In the genomic region with DNA sequence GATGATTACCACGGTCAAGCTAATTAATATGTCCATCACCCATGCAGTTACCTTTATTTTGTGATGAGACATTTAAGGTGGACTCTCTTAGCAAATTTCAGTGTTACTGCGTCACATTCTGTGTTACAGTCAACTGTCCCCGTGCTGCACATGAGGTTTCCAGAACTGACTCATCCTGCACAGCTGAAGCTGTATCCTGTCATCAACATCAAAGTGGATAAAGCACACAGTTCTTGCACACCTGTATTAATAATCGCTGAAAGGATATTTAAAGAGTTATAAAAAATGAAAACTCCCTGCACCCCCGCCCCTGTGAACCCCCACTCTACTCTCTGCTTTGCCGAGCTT, we compare ENCODE assay signal across 16 cellular contexts. TPM values are rescaled to one million over a fixed set of nuclear protein-coding genes. Genes with fewer than 3 reads are reported as not detected.
A peak's percentile ranks its signal among the peaks of the same experiment; 100 is the strongest.
DNase-seq lines count a peak whose midpoint lies in the region; ATAC-seq and TF ChIP-seq lines count a peak whose summit lies in the region.
"Had no signal": no experiment of that assay in that cellular context is flagged by ENCODE, and none has a peak within 500 bp of the region (broad histone marks: within the 10 kb centered on the region; RNA-seq: fewer than 3 reads in every experiment).

No MANE protein-coding gene starts in this region.

- no peaks in the 10 kb centered on the region for H3K36me3 ChIP-seq in neuron (ENCODE audit: insufficient read depth, low read length)

- H3K27me3 Mint-ChIP-seq in CD4-positive, alpha-beta T cell: peaks cover 49% of the 10 kb centered on the region
- peaks cover 13% of the 10 kb centered on the region for H3K27me3 Mint-ChIP-seq in activated CD4-positive, alpha-beta memory T cell treated with anti-CD3 and anti-CD28 coated beads for 36 hours
- peaks cover 53 to 62% of the 10 kb centered on the region in 2 donors for H3K27me3 Mint-ChIP-seq in stimulated activated naive B cell treated with anti-CD40 and anti-IgM and Interleukin-4, amounts not matched to agents 10 μg/mL and 1 μg/mL and 100 μg/mL, for 72 hours

- POLR2A ChIA-PET in CD4-positive, alpha-beta T cell (lab: Charles Lee): no interaction called here
- POLR2A ChIA-PET in activated CD4-positive, alpha-beta memory T cell treated with anti-CD3 and anti-CD28 coated beads for 36 hours (lab: Charles Lee): no interaction called here

- peaks cover 4% of the 10 kb centered on the region for H3K9me3 ChIP-seq in CD4-positive, alpha-beta T cell (ENCODE audit: control insufficient read depth, low read length)
- no peaks in the 10 kb centered on the region for H3K9me3 ChIP-seq in neuron (ENCODE audit: low read length)

- ATAC-seq in CD4-positive, alpha-beta T cell (ENCODE audit: poor library complexity): peak; percentile 79
- no peak for ATAC-seq in stimulated activated naive B cell treated with anti-CD40 and anti-IgM and Interleukin-4, amounts not matched to agents 10 μg/mL and 1 μg/mL and 100 μg/mL, for 72 hours (replicated peaks)

- H3K4me3 Mint-ChIP-seq in CD4-positive, alpha-beta T cell: no peak overlapping the region
- H3K4me3 Mint-ChIP-seq in activated CD4-positive, alpha-beta memory T cell treated with anti-CD3 and anti-CD28 coated beads for 36 hours: no peak overlapping the region
- H3K4me3 Mint-ChIP-seq in stimulated activated naive B cell treated with anti-CD40 and anti-IgM and Interleukin-4, amounts not matched to agents 10 μg/mL and 1 μg/mL and 100 μg/mL, for 72 hours: no peak overlapping the region
- H3K4me3 Mint-ChIP-seq: memory B cell, nephron progenitor cell had no signal

- no peaks in the 10 kb centered on the region for H3K27me3 ChIP-seq in CD4-positive, alpha-beta T cell (ENCODE audit: control insufficient read depth, insufficient read depth, low read length)
- H3K27me3 ChIP-seq in neuron (ENCODE audit: insufficient read depth, low read length): no peaks in the 10 kb centered on the region

- no peak for TF ChIP-seq CTCF in CD4-positive, alpha-beta T cell (IDR thresholded peaks at IDR 0.05)
- no peak for TF ChIP-seq CTCF in coronary artery (IDR thresholded peaks at IDR 0.05)

- H3K4me3 ChIP-seq in neuron (ENCODE audit: low read length) (no peak overlapping the region), coronary artery (no peak overlapping the region)
- H3K4me3 ChIP-seq: GM23248 had no signal

- no peaks in the 10 kb centered on the region for H3K36me3 Mint-ChIP-seq in CD4-positive, alpha-beta T cell (ENCODE audit: low read depth)
- peaks cover 2% of the 10 kb centered on the region for H3K36me3 Mint-ChIP-seq in activated CD4-positive, alpha-beta memory T cell treated with anti-CD3 and anti-CD28 coated beads for 36 hours
- peaks cover 10 to 21% of the 10 kb centered on the region in 2 donors for H3K36me3 Mint-ChIP-seq in stimulated activated naive B cell treated with anti-CD40 and anti-IgM and Interleukin-4, amounts not matched to agents 10 μg/mL and 1 μg/mL and 100 μg/mL, for 72 hours

- H3K4me1 ChIP-seq in neuron (ENCODE audit: insufficient read depth, low read length): peaks cover 5% of the 10 kb centered on the region

- peak overlapping the region; percentile 48 for H2AFZ ChIP-seq in neuron (ENCODE audit: low read depth, low read length)
- H2AFZ ChIP-seq: GM23248 had no signal

- CTCF ChIA-PET in CD4-positive, alpha-beta T cell (lab: Charles Lee): no interaction called here
- CTCF ChIA-PET in activated CD4-positive, alpha-beta memory T cell treated with anti-CD3 and anti-CD28 coated beads for 36 hours (lab: Charles Lee): interaction anchor here (0.6 to 0.7 kb wide), 2 partner anchors 73 to 210 kb away, joined by 3 read pairs; no protein-coding TSS in a partner anchor

- H3K4me1 Mint-ChIP-seq in CD4-positive, alpha-beta T cell (ENCODE audit: low read depth): peaks cover 24% of the 10 kb centered on the region
- peaks cover 15% of the 10 kb centered on the region for H3K4me1 Mint-ChIP-seq in activated CD4-positive, alpha-beta memory T cell treated with anti-CD3 and anti-CD28 coated beads for 36 hours (ENCODE audit: low read depth)
- peaks cover 0 to 3% of the 10 kb centered on the region in 2 donors for H3K4me1 Mint-ChIP-seq in stimulated activated naive B cell treated with anti-CD40 and anti-IgM and Interleukin-4, amounts not matched to agents 10 μg/mL and 1 μg/mL and 100 μg/mL, for 72 hours
- H3K4me1 Mint-ChIP-seq: memory B cell had no signal

- DNase-seq in CD4-positive, alpha-beta T cell: peak in 4 of 10 experiments; percentile 5 to 31 (median 18)
- peak in 2 of 3 experiments; percentile 76 to 95 for DNase-seq in NCI-H1417 (lab: John Stamatoyannopoulos, UW)
- peak; percentile 71 for DNase-seq in activated CD4-positive, alpha-beta memory T cell treated with anti-CD3 and anti-CD28 coated beads for 36 hours
- no peak for DNase-seq in stimulated activated naive B cell treated with anti-CD40 and anti-IgM and Interleukin-4, amounts not matched to agents 10 μg/mL and 1 μg/mL and 100 μg/mL, for 72 hours
- no peak for DNase-seq in SW 1271 (lab: John Stamatoyannopoulos, UW)
- no peak for DNase-seq in coronary artery (ENCODE audit: low spot score)
- DNase-seq: DMS79, glutamatergic neuron, GM23248, islet precursor cell, nephron progenitor cell had no signal

- intact Hi-C loops in CD4-positive, alpha-beta T cell (cut with DNase I, micrococcal nuclease): no loop called here
- intact Hi-C loops in activated CD4-positive, alpha-beta memory T cell treated with anti-CD3 and anti-CD28 coated beads for 36 hours (cut with micrococcal nuclease): loop anchor here (10.0 kb wide), 1 partner anchor 71 kb away; a partner anchor contains a TSS

- no peak overlapping the region for H3K27ac ChIP-seq in CD4-positive, alpha-beta T cell (ENCODE audit: low read depth, low read length)
- H3K27ac ChIP-seq in coronary artery: no peak overlapping the region
- H3K27ac ChIP-seq: GM23248 had no signal

- peaks cover 2% of the 10 kb centered on the region for H3K9me3 Mint-ChIP-seq in CD4-positive, alpha-beta T cell
- peaks cover 14% of the 10 kb centered on the region for H3K9me3 Mint-ChIP-seq in activated CD4-positive, alpha-beta memory T cell treated with anti-CD3 and anti-CD28 coated beads for 36 hours
- H3K9me3 Mint-ChIP-seq in stimulated activated naive B cell treated with anti-CD40 and anti-IgM and Interleukin-4, amounts not matched to agents 10 μg/mL and 1 μg/mL and 100 μg/mL, for 72 hours: peaks cover 25 to 32% of the 10 kb centered on the region in 2 donors

- H3K27ac Mint-ChIP-seq in CD4-positive, alpha-beta T cell: no peak overlapping the region
- no peak overlapping the region for H3K27ac Mint-ChIP-seq in activated CD4-positive, alpha-beta memory T cell treated with anti-CD3 and anti-CD28 coated beads for 36 hours
- no peak overlapping the region for H3K27ac Mint-ChIP-seq in stimulated activated naive B cell treated with anti-CD40 and anti-IgM and Interleukin-4, amounts not matched to agents 10 μg/mL and 1 μg/mL and 100 μg/mL, for 72 hours
- H3K27ac Mint-ChIP-seq: memory B cell, nephron progenitor cell had no signal

RNA-seq across cellular contexts. Expression of a gene that starts 3.4 kb away (rescaled TPM):
- total RNA-seq in CD4-positive, alpha-beta T cell: not detected
- not detected for total RNA-seq in activated CD4-positive, alpha-beta memory T cell treated with anti-CD3 and anti-CD28 coated beads for 36 hours
- total RNA-seq: astrocyte, GM23248, SK-MEL-5, urinary bladder had no signal

RNA-seq across cellular contexts. Expression of a gene that starts 8.5 kb away (rescaled TPM):
- not detected for total RNA-seq in CD4-positive, alpha-beta T cell
- total RNA-seq in activated CD4-positive, alpha-beta memory T cell treated with anti-CD3 and anti-CD28 coated beads for 36 hours: not detected
- total RNA-seq: astrocyte, GM23248, SK-MEL-5, urinary bladder had no signal

RNA-seq across cellular contexts. Expression of a gene that starts 10.2 kb away (rescaled TPM):
- not detected for total RNA-seq in CD4-positive, alpha-beta T cell
- total RNA-seq in activated CD4-positive, alpha-beta memory T cell treated with anti-CD3 and anti-CD28 coated beads for 36 hours: not detected
- total RNA-seq: astrocyte, GM23248, SK-MEL-5, urinary bladder had no signal

RNA-seq across cellular contexts. Expression of a gene that starts 16.6 kb away (rescaled TPM):
- total RNA-seq in CD4-positive, alpha-beta T cell: not detected
- total RNA-seq in activated CD4-positive, alpha-beta memory T cell treated with anti-CD3 and anti-CD28 coated beads for 36 hours: not detected
- total RNA-seq: astrocyte, GM23248, SK-MEL-5, urinary bladder had no signal

RNA-seq across cellular contexts. Expression of a gene that starts 25.2 kb away (rescaled TPM):
- not detected for total RNA-seq in CD4-positive, alpha-beta T cell
- total RNA-seq in activated CD4-positive, alpha-beta memory T cell treated with anti-CD3 and anti-CD28 coated beads for 36 hours: not detected
- total RNA-seq: astrocyte, GM23248, SK-MEL-5, urinary bladder had no signal

Comparison
In these comparisons a context has a peak if more than half of its experiments do, and no peak if none do; other contexts are left out.
1. DNase-seq: peak in NCI-H1417 (2 of 3) and activated CD4-positive, alpha-beta memory T cell treated with anti-CD3 and anti-CD28 coated beads for 36 hours (single experiment); none in stimulated activated naive B cell treated with anti-CD40 and anti-IgM and Interleukin-4, amounts not matched to agents 10 μg/mL and 1 μg/mL and 100 μg/mL, for 72 hours (single experiment), SW 1271 (0 of 2) and coronary artery (single experiment).